ENCODE assay signal across 1 cellular context in the genomic region with DNA sequence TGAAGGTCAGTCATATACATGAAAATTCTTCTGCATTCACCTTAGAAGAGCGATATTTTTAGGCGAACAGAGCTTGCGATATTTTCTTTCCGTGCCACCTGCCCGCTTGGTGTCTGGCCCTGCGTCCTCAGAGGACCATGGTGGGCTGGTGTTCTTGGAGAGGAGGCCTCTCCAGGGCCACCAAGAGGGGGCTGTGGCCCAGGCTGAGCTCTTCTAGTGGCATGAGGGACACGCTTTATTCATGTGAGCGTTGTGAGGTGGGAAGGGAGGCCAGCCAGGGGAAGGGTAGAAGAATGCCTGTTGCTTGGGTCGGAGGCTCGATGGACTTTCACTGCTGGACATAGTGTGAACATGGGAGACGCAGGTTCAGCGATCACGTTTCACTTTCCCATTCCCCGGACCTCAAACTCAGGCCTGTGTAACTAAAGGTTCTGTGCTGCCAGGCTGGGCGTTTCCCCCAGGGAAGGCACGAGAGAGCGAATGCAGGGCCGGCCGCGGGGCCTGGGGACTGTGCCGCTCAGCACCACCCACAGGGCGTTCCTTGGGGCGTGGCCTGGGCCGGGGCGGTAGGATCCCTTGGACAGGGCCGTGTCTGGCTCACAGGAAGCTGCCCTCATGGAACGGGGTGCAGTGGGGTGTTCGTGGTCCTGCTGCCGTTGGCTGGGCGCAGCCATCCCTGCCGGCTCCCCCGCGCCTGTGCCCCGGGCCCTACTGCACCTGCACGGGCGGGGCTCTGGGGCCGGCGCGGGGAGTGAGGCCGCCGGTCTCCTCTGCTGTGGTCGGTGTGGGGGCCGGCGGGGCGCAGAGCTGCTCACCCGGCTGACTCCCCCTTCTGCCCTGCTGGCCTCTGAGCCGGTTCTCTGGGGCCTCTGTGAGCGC.
TF ChIP-seq lines count a peak whose summit lies in the region.

No MANE protein-coding gene starts in this region.

TF ChIP-seq in HepG2, 621 proteins besides CTCF, POLR2A, EP300 and RAD21 (continued from another document and continues in another):
- TF ChIP-seq, protein P1, sequence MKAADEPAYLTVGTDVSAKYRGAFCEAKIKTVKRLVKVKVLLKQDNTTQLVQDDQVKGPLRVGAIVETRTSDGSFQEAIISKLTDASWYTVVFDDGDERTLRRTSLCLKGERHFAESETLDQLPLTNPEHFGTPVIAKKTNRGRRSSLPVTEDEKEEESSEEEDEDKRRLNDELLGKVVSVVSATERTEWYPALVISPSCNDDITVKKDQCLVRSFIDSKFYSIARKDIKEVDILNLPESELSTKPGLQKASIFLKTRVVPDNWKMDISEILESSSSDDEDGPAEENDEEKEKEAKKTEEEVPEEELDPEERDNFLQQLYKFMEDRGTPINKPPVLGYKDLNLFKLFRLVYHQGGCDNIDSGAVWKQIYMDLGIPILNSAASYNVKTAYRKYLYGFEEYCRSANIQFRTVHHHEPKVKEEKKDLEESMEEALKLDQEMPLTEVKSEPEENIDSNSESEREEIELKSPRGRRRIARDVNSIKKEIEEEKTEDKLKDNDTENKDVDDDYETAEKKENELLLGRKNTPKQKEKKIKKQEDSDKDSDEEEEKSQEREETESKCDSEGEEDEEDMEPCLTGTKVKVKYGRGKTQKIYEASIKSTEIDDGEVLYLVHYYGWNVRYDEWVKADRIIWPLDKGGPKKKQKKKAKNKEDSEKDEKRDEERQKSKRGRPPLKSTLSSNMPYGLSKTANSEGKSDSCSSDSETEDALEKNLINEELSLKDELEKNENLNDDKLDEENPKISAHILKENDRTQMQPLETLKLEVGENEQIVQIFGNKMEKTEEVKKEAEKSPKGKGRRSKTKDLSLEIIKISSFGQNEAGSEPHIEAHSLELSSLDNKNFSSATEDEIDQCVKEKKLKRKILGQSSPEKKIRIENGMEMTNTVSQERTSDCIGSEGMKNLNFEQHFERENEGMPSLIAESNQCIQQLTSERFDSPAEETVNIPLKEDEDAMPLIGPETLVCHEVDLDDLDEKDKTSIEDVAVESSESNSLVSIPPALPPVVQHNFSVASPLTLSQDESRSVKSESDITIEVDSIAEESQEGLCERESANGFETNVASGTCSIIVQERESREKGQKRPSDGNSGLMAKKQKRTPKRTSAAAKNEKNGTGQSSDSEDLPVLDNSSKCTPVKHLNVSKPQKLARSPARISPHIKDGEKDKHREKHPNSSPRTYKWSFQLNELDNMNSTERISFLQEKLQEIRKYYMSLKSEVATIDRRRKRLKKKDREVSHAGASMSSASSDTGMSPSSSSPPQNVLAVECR (CRISPR knock-in tag; IDR thresholded peaks at IDR 0.05; ENCODE audit: borderline replicate concordance): no peak
- TF ChIP-seq, protein P2, sequence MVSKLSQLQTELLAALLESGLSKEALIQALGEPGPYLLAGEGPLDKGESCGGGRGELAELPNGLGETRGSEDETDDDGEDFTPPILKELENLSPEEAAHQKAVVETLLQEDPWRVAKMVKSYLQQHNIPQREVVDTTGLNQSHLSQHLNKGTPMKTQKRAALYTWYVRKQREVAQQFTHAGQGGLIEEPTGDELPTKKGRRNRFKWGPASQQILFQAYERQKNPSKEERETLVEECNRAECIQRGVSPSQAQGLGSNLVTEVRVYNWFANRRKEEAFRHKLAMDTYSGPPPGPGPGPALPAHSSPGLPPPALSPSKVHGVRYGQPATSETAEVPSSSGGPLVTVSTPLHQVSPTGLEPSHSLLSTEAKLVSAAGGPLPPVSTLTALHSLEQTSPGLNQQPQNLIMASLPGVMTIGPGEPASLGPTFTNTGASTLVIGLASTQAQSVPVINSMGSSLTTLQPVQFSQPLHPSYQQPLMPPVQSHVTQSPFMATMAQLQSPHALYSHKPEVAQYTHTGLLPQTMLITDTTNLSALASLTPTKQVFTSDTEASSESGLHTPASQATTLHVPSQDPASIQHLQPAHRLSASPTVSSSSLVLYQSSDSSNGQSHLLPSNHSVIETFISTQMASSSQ (IDR thresholded peaks at IDR 0.05; ENCODE audit: low read depth): no peak
- TF ChIP-seq, protein P2 (CRISPR knock-in tag; IDR thresholded peaks at IDR 0.05; ENCODE audit: borderline replicate concordance): 0 out of 2 replicates have a peak, but pooled peaks have one; percentile 29
- TF ChIP-seq, protein P3, sequence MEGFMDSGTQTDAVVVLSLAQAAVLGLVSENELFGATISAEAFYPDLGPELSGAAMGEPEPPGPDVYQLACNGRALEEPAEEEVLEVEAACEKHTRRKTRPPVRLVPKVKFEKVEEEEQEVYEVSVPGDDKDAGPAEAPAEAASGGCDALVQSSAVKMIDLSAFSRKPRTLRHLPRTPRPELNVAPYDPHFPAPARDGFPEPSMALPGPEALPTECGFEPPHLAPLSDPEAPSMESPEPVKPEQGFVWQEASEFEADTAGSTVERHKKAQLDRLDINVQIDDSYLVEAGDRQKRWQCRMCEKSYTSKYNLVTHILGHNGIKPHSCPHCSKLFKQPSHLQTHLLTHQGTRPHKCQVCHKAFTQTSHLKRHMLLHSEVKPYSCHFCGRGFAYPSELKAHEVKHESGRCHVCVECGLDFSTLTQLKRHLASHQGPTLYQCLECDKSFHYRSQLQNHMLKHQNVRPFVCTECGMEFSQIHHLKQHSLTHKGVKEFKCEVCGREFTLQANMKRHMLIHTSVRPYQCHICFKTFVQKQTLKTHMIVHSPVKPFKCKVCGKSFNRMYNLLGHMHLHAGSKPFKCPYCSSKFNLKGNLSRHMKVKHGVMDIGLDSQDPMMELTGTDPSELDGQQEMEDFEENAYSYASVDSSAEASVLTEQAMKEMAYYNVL (CRISPR knock-in tag; IDR thresholded peaks at IDR 0.05; ENCODE audit: borderline replicate concordance): no peak
- TF ChIP-seq, protein P4, sequence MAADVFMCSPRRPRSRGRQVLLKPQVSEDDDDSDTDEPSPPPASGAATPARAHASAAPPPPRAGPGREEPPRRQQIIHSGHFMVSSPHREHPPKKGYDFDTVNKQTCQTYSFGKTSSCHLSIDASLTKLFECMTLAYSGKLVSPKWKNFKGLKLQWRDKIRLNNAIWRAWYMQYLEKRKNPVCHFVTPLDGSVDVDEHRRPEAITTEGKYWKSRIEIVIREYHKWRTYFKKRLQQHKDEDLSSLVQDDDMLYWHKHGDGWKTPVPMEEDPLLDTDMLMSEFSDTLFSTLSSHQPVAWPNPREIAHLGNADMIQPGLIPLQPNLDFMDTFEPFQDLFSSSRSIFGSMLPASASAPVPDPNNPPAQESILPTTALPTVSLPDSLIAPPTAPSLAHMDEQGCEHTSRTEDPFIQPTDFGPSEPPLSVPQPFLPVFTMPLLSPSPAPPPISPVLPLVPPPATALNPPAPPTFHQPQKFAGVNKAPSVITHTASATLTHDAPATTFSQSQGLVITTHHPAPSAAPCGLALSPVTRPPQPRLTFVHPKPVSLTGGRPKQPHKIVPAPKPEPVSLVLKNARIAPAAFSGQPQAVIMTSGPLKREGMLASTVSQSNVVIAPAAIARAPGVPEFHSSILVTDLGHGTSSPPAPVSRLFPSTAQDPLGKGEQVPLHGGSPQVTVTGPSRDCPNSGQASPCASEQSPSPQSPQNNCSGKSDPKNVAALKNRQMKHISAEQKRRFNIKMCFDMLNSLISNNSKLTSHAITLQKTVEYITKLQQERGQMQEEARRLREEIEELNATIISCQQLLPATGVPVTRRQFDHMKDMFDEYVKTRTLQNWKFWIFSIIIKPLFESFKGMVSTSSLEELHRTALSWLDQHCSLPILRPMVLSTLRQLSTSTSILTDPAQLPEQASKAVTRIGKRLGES (CRISPR knock-in tag; IDR thresholded peaks at IDR 0.05; ENCODE audit: borderline replicate concordance): no peak
- no peak for TF ChIP-seq TBL1XR1 (IDR thresholded peaks at IDR 0.05; ENCODE audit: borderline replicate concordance, low read length, partially characterized antibody)
- TF ChIP-seq RBAK (CRISPR knock-in tag; IDR thresholded peaks at IDR 0.05): no peak
- no peak for TF ChIP-seq JARID2 (CRISPR knock-in tag; IDR thresholded peaks at IDR 0.05; ENCODE audit: insufficient replicate concordance)
- no peak for TF ChIP-seq ZNF709 (CRISPR knock-in tag; IDR thresholded peaks at IDR 0.05)
- TF ChIP-seq IRF2 (CRISPR knock-in tag; IDR thresholded peaks at IDR 0.05): no peak
- TF ChIP-seq, protein P5, sequence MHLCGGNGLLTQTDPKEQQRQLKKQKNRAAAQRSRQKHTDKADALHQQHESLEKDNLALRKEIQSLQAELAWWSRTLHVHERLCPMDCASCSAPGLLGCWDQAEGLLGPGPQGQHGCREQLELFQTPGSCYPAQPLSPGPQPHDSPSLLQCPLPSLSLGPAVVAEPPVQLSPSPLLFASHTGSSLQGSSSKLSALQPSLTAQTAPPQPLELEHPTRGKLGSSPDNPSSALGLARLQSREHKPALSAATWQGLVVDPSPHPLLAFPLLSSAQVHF (CRISPR knock-in tag; IDR thresholded peaks at IDR 0.05): no peak
- TF ChIP-seq, protein P6, sequence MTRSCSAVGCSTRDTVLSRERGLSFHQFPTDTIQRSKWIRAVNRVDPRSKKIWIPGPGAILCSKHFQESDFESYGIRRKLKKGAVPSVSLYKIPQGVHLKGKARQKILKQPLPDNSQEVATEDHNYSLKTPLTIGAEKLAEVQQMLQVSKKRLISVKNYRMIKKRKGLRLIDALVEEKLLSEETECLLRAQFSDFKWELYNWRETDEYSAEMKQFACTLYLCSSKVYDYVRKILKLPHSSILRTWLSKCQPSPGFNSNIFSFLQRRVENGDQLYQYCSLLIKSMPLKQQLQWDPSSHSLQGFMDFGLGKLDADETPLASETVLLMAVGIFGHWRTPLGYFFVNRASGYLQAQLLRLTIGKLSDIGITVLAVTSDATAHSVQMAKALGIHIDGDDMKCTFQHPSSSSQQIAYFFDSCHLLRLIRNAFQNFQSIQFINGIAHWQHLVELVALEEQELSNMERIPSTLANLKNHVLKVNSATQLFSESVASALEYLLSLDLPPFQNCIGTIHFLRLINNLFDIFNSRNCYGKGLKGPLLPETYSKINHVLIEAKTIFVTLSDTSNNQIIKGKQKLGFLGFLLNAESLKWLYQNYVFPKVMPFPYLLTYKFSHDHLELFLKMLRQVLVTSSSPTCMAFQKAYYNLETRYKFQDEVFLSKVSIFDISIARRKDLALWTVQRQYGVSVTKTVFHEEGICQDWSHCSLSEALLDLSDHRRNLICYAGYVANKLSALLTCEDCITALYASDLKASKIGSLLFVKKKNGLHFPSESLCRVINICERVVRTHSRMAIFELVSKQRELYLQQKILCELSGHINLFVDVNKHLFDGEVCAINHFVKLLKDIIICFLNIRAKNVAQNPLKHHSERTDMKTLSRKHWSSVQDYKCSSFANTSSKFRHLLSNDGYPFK (CRISPR knock-in tag; IDR thresholded peaks at IDR 0.05; ENCODE audit: borderline replicate concordance): no peak
- TF ChIP-seq TP53 (CRISPR knock-in tag; conservative IDR thresholded peaks at IDR 0.05): no peak
- no peak for TF ChIP-seq DNMT3B (CRISPR knock-in tag; conservative IDR thresholded peaks at IDR 0.05)
- no peak for TF ChIP-seq HDAC2 (CRISPR knock-in tag; IDR thresholded peaks at IDR 0.05)
- TF ChIP-seq, protein P7, sequence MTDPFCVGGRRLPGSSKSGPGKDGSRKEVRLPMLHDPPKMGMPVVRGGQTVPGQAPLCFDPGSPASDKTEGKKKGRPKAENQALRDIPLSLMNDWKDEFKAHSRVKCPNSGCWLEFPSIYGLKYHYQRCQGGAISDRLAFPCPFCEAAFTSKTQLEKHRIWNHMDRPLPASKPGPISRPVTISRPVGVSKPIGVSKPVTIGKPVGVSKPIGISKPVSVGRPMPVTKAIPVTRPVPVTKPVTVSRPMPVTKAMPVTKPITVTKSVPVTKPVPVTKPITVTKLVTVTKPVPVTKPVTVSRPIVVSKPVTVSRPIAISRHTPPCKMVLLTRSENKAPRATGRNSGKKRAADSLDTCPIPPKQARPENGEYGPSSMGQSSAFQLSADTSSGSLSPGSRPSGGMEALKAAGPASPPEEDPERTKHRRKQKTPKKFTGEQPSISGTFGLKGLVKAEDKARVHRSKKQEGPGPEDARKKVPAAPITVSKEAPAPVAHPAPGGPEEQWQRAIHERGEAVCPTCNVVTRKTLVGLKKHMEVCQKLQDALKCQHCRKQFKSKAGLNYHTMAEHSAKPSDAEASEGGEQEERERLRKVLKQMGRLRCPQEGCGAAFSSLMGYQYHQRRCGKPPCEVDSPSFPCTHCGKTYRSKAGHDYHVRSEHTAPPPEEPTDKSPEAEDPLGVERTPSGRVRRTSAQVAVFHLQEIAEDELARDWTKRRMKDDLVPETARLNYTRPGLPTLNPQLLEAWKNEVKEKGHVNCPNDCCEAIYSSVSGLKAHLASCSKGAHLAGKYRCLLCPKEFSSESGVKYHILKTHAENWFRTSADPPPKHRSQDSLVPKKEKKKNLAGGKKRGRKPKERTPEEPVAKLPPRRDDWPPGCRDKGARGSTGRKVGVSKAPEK (CRISPR knock-in tag; IDR thresholded peaks at IDR 0.05; ENCODE audit: borderline replicate concordance): peak; percentile 52; the same call in 1 of the 2 replicates
- TF ChIP-seq ZNF883 (CRISPR knock-in tag; IDR thresholded peaks at IDR 0.05; ENCODE audit: not compliant biosample characterization): peak; percentile 39
- 0 out of 2 replicates have a peak, but pooled peaks have one; percentile 23 for TF ChIP-seq ZNF263 (CRISPR knock-in tag; IDR thresholded peaks at IDR 0.05)
- TF ChIP-seq, protein P8, sequence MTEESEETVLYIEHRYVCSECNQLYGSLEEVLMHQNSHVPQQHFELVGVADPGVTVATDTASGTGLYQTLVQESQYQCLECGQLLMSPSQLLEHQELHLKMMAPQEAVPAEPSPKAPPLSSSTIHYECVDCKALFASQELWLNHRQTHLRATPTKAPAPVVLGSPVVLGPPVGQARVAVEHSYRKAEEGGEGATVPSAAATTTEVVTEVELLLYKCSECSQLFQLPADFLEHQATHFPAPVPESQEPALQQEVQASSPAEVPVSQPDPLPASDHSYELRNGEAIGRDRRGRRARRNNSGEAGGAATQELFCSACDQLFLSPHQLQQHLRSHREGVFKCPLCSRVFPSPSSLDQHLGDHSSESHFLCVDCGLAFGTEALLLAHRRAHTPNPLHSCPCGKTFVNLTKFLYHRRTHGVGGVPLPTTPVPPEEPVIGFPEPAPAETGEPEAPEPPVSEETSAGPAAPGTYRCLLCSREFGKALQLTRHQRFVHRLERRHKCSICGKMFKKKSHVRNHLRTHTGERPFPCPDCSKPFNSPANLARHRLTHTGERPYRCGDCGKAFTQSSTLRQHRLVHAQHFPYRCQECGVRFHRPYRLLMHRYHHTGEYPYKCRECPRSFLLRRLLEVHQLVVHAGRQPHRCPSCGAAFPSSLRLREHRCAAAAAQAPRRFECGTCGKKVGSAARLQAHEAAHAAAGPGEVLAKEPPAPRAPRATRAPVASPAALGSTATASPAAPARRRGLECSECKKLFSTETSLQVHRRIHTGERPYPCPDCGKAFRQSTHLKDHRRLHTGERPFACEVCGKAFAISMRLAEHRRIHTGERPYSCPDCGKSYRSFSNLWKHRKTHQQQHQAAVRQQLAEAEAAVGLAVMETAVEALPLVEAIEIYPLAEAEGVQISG (CRISPR knock-in tag; IDR thresholded peaks at IDR 0.05): peak; percentile 35; the same call in 1 of the 2 replicates
- TF ChIP-seq ZNF652 (CRISPR knock-in tag; IDR thresholded peaks at IDR 0.05; ENCODE audit: borderline replicate concordance, low read depth): no peak
- 0 out of 2 replicates have a peak, but pooled peaks have one; percentile 38 for TF ChIP-seq SPEN (CRISPR knock-in tag; IDR thresholded peaks at IDR 0.05; ENCODE audit: low read depth)
- TF ChIP-seq ZNF460 (CRISPR knock-in tag; IDR thresholded peaks at IDR 0.05; ENCODE audit: borderline replicate concordance): no peak
- no peak for TF ChIP-seq AGO2 (optimal IDR thresholded peaks at IDR 0.05; ENCODE audit: low read depth, low read length)
- TF ChIP-seq ZNF383 (CRISPR knock-in tag; IDR thresholded peaks at IDR 0.05; ENCODE audit: borderline replicate concordance): no peak
